Comparison of ENCODE assay signal across 25 cellular contexts in genomic region chr14:73392329-73393257, GRCh38.
A peak's percentile ranks its signal among the peaks of the same experiment; 100 is the strongest.
DNase-seq lines count a peak whose midpoint lies in the region; ATAC-seq and TF ChIP-seq lines count a peak whose summit lies in the region.
"Had no signal": no experiment of that assay in that cellular context is flagged by ENCODE, and none has a peak within 500 bp of the region (broad histone marks: within the 10 kb centered on the region; RNA-seq: fewer than 3 reads in every experiment).

No MANE protein-coding gene starts in this region.

- H3K9ac ChIP-seq in OCI-LY3 (ENCODE audit: low read length) = peak overlapping the region; percentile 26; the same call in 1 of the 2 replicates

- H2AFZ ChIP-seq in OCI-LY3 (ENCODE audit: low read depth, low read length) = no peak overlapping the region

- peaks cover 36% of the 10 kb centered on the region for H3K4me1 ChIP-seq in OCI-LY3 (ENCODE audit: low read length)

- H4K20me1 ChIP-seq in OCI-LY3 (ENCODE audit: insufficient read depth, low read length) = peaks cover 5% of the 10 kb centered on the region

- no peaks in the 10 kb centered on the region for H3K79me2 ChIP-seq in OCI-LY3 (ENCODE audit: low read length)

- H3K9me3 ChIP-seq in OCI-LY3 (ENCODE audit: insufficient read depth, low read length) = no peaks in the 10 kb centered on the region
- H3K9me3 ChIP-seq in WERI-Rb-1 (ENCODE audit: severe bottlenecking) = no peaks in the 10 kb centered on the region
- H3K9me3 ChIP-seq: heart right ventricle, sigmoid colon, upper lobe of right lung had no signal

- DNase-seq in activated CD4-positive, CD25-positive, alpha-beta regulatory T cell (lab: John Stamatoyannopoulos, UW) = no peak
- no peak for DNase-seq in activated naive CD8-positive, alpha-beta T cell treated with anti-CD3 and anti-CD28 coated beads, Interleukin-2, amount 50 U/mL, for 24 hours
- no peak for DNase-seq in activated naive CD8-positive, alpha-beta T cell treated with anti-CD3 and anti-CD28 coated beads for 36 hours
- DNase-seq in stimulated activated naive B cell treated with anti-CD40 and anti-IgM and Interleukin-4, amounts not matched to agents 10 μg/mL and 1 μg/mL and 100 μg/mL, for 72 hours = no peak
- no peak for DNase-seq in OCI-M1 (lab: John Stamatoyannopoulos, UW)
- no peak for DNase-seq in WERI-Rb-1
- DNase-seq: 8988T; activated CD4-positive, alpha-beta T cell treated with anti-CD3 and anti-CD28 coated beads, Interleukin-2, amount 50 U/mL, for 4 hours; CD8-positive, alpha-beta T cell; DMS 273 treated with DMSO at 0.1 percent for 48 hours; effector CD4-positive, alpha-beta T cell; H7; heart right ventricle; Karpas-422; mammary epithelial cell; MV-4-11; NCI-H146; NCI-H510A treated with DMSO at 0.1 percent for 48 hours; RPMI8226; sigmoid colon; upper lobe of right lung had no signal

- H3K36me3 Mint-ChIP-seq in activated naive CD8-positive, alpha-beta T cell treated with anti-CD3 and anti-CD28 coated beads, Interleukin-2, amount 50 U/mL, for 24 hours (ENCODE audit: low read depth) = peaks cover 2% of the 10 kb centered on the region
- peaks cover 2% of the 10 kb centered on the region for H3K36me3 Mint-ChIP-seq in activated naive CD8-positive, alpha-beta T cell treated with anti-CD3 and anti-CD28 coated beads for 36 hours
- H3K36me3 Mint-ChIP-seq in stimulated activated naive B cell treated with anti-CD40 and anti-IgM and Interleukin-4, amounts not matched to agents 10 μg/mL and 1 μg/mL and 100 μg/mL, for 72 hours = peaks cover 4 to 6% of the 10 kb centered on the region in 2 donors

- no peaks in the 10 kb centered on the region for H3K9me3 Mint-ChIP-seq in activated naive CD8-positive, alpha-beta T cell treated with anti-CD3 and anti-CD28 coated beads, Interleukin-2, amount 50 U/mL, for 24 hours
- no peaks in the 10 kb centered on the region for H3K9me3 Mint-ChIP-seq in activated naive CD8-positive, alpha-beta T cell treated with anti-CD3 and anti-CD28 coated beads for 36 hours
- H3K9me3 Mint-ChIP-seq in stimulated activated naive B cell treated with anti-CD40 and anti-IgM and Interleukin-4, amounts not matched to agents 10 μg/mL and 1 μg/mL and 100 μg/mL, for 72 hours = no peaks in the 10 kb centered on the region
- H3K9me3 Mint-ChIP-seq: activated T-helper 1 cell treated with anti-CD3 and anti-CD28 coated beads, Interleukin-12 subunit alpha, Interleukin-12 subunit beta, Interleukin-2, Interleukin-4 antibody, amounts not matched to agents 30 ng/mL and 10 ng/mL and 1 ng/mL, durations not matched to agents 14 hours and 24 hours and 36 hours; CD8-positive, alpha-beta T cell had no signal

- H3K4me3 Mint-ChIP-seq in activated naive CD8-positive, alpha-beta T cell treated with anti-CD3 and anti-CD28 coated beads, Interleukin-2, amount 50 U/mL, for 24 hours = no peak overlapping the region
- no peak overlapping the region for H3K4me3 Mint-ChIP-seq in activated naive CD8-positive, alpha-beta T cell treated with anti-CD3 and anti-CD28 coated beads for 36 hours
- H3K4me3 Mint-ChIP-seq in stimulated activated naive B cell treated with anti-CD40 and anti-IgM and Interleukin-4, amounts not matched to agents 10 μg/mL and 1 μg/mL and 100 μg/mL, for 72 hours = peak overlapping the region in 1 of 2 donors; percentile 14
- H3K4me3 Mint-ChIP-seq: activated T-helper 1 cell treated with anti-CD3 and anti-CD28 coated beads, Interleukin-12 subunit alpha, Interleukin-12 subunit beta, Interleukin-2, Interleukin-4 antibody, amounts not matched to agents 30 ng/mL and 10 ng/mL and 1 ng/mL, durations not matched to agents 14 hours and 24 hours and 36 hours; brain; CD8-positive, alpha-beta T cell had no signal

- peak overlapping the region; percentile 58 for H3K4me3 ChIP-seq in OCI-LY3 (ENCODE audit: low read length)
- H3K4me3 ChIP-seq in WERI-Rb-1 (ENCODE audit: low read depth, low read length) = no peak overlapping the region
- H3K4me3 ChIP-seq: heart right ventricle, sigmoid colon, upper lobe of right lung had no signal

- peak overlapping the region; percentile 6 for H3K27ac Mint-ChIP-seq in activated naive CD8-positive, alpha-beta T cell treated with anti-CD3 and anti-CD28 coated beads, Interleukin-2, amount 50 U/mL, for 24 hours
- no peak overlapping the region for H3K27ac Mint-ChIP-seq in activated naive CD8-positive, alpha-beta T cell treated with anti-CD3 and anti-CD28 coated beads for 36 hours
- peak overlapping the region; percentile 27 for H3K27ac Mint-ChIP-seq in stimulated activated naive B cell treated with anti-CD40 and anti-IgM and Interleukin-4, amounts not matched to agents 10 μg/mL and 1 μg/mL and 100 μg/mL, for 72 hours
- H3K27ac Mint-ChIP-seq: activated T-helper 1 cell treated with anti-CD3 and anti-CD28 coated beads, Interleukin-12 subunit alpha, Interleukin-12 subunit beta, Interleukin-2, Interleukin-4 antibody, amounts not matched to agents 30 ng/mL and 10 ng/mL and 1 ng/mL, durations not matched to agents 14 hours and 24 hours and 36 hours; CD8-positive, alpha-beta T cell had no signal

- peak overlapping the region; percentile 86 for H3K4me2 ChIP-seq in OCI-LY3 (ENCODE audit: low read length)

- H3K27me3 Mint-ChIP-seq in activated naive CD8-positive, alpha-beta T cell treated with anti-CD3 and anti-CD28 coated beads, Interleukin-2, amount 50 U/mL, for 24 hours = no peaks in the 10 kb centered on the region
- no peaks in the 10 kb centered on the region for H3K27me3 Mint-ChIP-seq in activated naive CD8-positive, alpha-beta T cell treated with anti-CD3 and anti-CD28 coated beads for 36 hours
- no peaks in the 10 kb centered on the region for H3K27me3 Mint-ChIP-seq in stimulated activated naive B cell treated with anti-CD40 and anti-IgM and Interleukin-4, amounts not matched to agents 10 μg/mL and 1 μg/mL and 100 μg/mL, for 72 hours
- H3K27me3 Mint-ChIP-seq: brain had no signal

- peak; percentile 82 to 95 for ATAC-seq in activated CD4-positive, CD25-positive, alpha-beta regulatory T cell treated with anti-CD3 and anti-CD28 coated beads, Interleukin-2, amount 50 U/mL, for 24 hours
- peak; percentile 78 for ATAC-seq in activated naive CD8-positive, alpha-beta T cell treated with anti-CD3 and anti-CD28 coated beads, Interleukin-2, amount 50 U/mL, for 24 hours
- peak; percentile 90 to 91 for ATAC-seq in stimulated activated naive B cell treated with anti-CD40 and anti-IgM and Interleukin-4, amounts not matched to agents 10 μg/mL and 1 μg/mL and 100 μg/mL, for 72 hours (replicated peaks)
- ATAC-seq: CD8-positive, alpha-beta T cell; heart right ventricle; upper lobe of right lung had no signal

- peaks cover 23% of the 10 kb centered on the region for H3K4me1 Mint-ChIP-seq in activated naive CD8-positive, alpha-beta T cell treated with anti-CD3 and anti-CD28 coated beads, Interleukin-2, amount 50 U/mL, for 24 hours
- H3K4me1 Mint-ChIP-seq in activated naive CD8-positive, alpha-beta T cell treated with anti-CD3 and anti-CD28 coated beads for 36 hours = peaks cover 15% of the 10 kb centered on the region
- peaks cover 18 to 31% of the 10 kb centered on the region in 2 donors for H3K4me1 Mint-ChIP-seq in stimulated activated naive B cell treated with anti-CD40 and anti-IgM and Interleukin-4, amounts not matched to agents 10 μg/mL and 1 μg/mL and 100 μg/mL, for 72 hours

- H3K27ac ChIP-seq in OCI-LY3 (ENCODE audit: low read length) (peak overlapping the region; percentile 48), WERI-Rb-1 (no peak overlapping the region)
- H3K27ac ChIP-seq: heart right ventricle, sigmoid colon, upper lobe of right lung had no signal

- H3K27me3 ChIP-seq in OCI-LY3 (ENCODE audit: low read depth, low read length) (no peaks in the 10 kb centered on the region), WERI-Rb-1 (ENCODE audit: insufficient read depth, low read depth, severe bottlenecking) (no peaks in the 10 kb centered on the region)
- H3K27me3 ChIP-seq: heart right ventricle, sigmoid colon, upper lobe of right lung had no signal

- H3K36me3 ChIP-seq in OCI-LY3 (replicated peaks; ENCODE audit: low read depth, low read length) = no peaks in the 10 kb centered on the region
- peaks cover 18% of the 10 kb centered on the region for H3K36me3 ChIP-seq in WERI-Rb-1
- H3K36me3 ChIP-seq: sigmoid colon had no signal

- no peak for TF ChIP-seq CTCF in OCI-LY3 (IDR thresholded peaks at IDR 0.05; ENCODE audit: low read depth, low read length)
- no peak for TF ChIP-seq CTCF in WERI-Rb-1 (IDR thresholded peaks at IDR 0.05; ENCODE audit: low read depth, low read length)
